1 cellular context compared by ENCODE assay signal in genomic region chr1:43957407-43958040, GRCh38.
A peak's percentile ranks its signal among the peaks of the same experiment; 100 is the strongest.
TF ChIP-seq lines count a peak whose summit lies in the region.

No MANE protein-coding gene starts in this region.

TF ChIP-seq in K562, 482 proteins besides CTCF, POLR2A, EP300 and RAD21:
- TF ChIP-seq ZNF384 (IDR thresholded peaks at IDR 0.05; ENCODE audit: low read depth, low read length) = no peak
- no peak for TF ChIP-seq HSF4 (CRISPR knock-in tag; IDR thresholded peaks at IDR 0.05; ENCODE audit: borderline replicate concordance)
- no peak for TF ChIP-seq MCM3 (IDR thresholded peaks at IDR 0.05)
- no peak for TF ChIP-seq CHAMP1 (IDR thresholded peaks at IDR 0.05)
- TF ChIP-seq XRCC4 (IDR thresholded peaks at IDR 0.05; ENCODE audit: extremely low read depth, insufficient read depth, insufficient read length) = no peak
- TF ChIP-seq PHB2 (IDR thresholded peaks at IDR 0.05; ENCODE audit: low read depth) = no peak
- no peak for TF ChIP-seq ZKSCAN1 (IDR thresholded peaks at IDR 0.05; ENCODE audit: low read depth, low read length)
- TF ChIP-seq RUNX1 (IDR thresholded peaks at IDR 0.05; ENCODE audit: low read depth) = no peak
- TF ChIP-seq FOXA3 (CRISPR knock-in tag; conservative IDR thresholded peaks at IDR 0.05 in 1 of 2, IDR thresholded peaks at IDR 0.05 in 1 of 2) = 0 out of 4 replicates have a peak, but pooled peaks of 1 of the 2 experiments have one; percentile 29
- no peak for TF ChIP-seq CBX8 (IDR thresholded peaks at IDR 0.05; ENCODE audit: borderline replicate concordance, extremely low read depth, low read depth, low read length, poor library complexity, severe bottlenecking)
- no peak for TF ChIP-seq CSDE1 (IDR thresholded peaks at IDR 0.05)
- TF ChIP-seq TEAD4 (IDR thresholded peaks at IDR 0.05; ENCODE audit: low read length) = no peak
- peak; percentile 77 for TF ChIP-seq TEAD4 (CRISPR knock-in tag; IDR thresholded peaks at IDR 0.05; ENCODE audit: borderline replicate concordance)
- no peak for TF ChIP-seq ZNF408 (CRISPR knock-in tag; IDR thresholded peaks at IDR 0.05; ENCODE audit: low read depth)
- TF ChIP-seq E2F3 (CRISPR knock-in tag; IDR thresholded peaks at IDR 0.05) = no peak
- no peak for TF ChIP-seq ZNF224 (CRISPR knock-in tag; IDR thresholded peaks at IDR 0.05)
- TF ChIP-seq RFX5 (IDR thresholded peaks at IDR 0.05; ENCODE audit: low read depth, low read length) = no peak
- no peak for TF ChIP-seq ZNF253 (CRISPR knock-in tag; conservative IDR thresholded peaks at IDR 0.05)
- no peak for TF ChIP-seq ZNF584 (CRISPR knock-in tag; IDR thresholded peaks at IDR 0.05; ENCODE audit: low read depth)
- TF ChIP-seq RFX1 (IDR thresholded peaks at IDR 0.05) = no peak
- no peak for TF ChIP-seq JUN (IDR thresholded peaks at IDR 0.05; ENCODE audit: borderline replicate concordance, low read depth, low read length)
- TF ChIP-seq JUN (CRISPR knock-in tag; IDR thresholded peaks at IDR 0.05; ENCODE audit: borderline replicate concordance) = 0 out of 2 replicates have a peak, but pooled peaks have one; percentile 22
- TF ChIP-seq HDGF (IDR thresholded peaks at IDR 0.05) = no peak
- no peak for TF ChIP-seq NR1H2 (CRISPR knock-in tag; IDR thresholded peaks at IDR 0.05)
- TF ChIP-seq PYGO2 (tag; IDR thresholded peaks at IDR 0.05) = no peak
- TF ChIP-seq KDM1A (IDR thresholded peaks at IDR 0.05) = no peak
- TF ChIP-seq CEBPG (CRISPR knock-in tag; IDR thresholded peaks at IDR 0.05) = peak; percentile 10; the same call in 1 of the 2 replicates
- TF ChIP-seq CEBPG (tag; conservative IDR thresholded peaks at IDR 0.05 in 1 of 2, IDR thresholded peaks at IDR 0.05 in 1 of 2) = no peak
- TF ChIP-seq MTA1 (IDR thresholded peaks at IDR 0.05; ENCODE audit: borderline replicate concordance) = no peak
- 0 out of 2 replicates have a peak, but pooled peaks have one; percentile 34 for TF ChIP-seq E2F4 (CRISPR knock-in tag; IDR thresholded peaks at IDR 0.05; ENCODE audit: low read depth)
- no peak for TF ChIP-seq SREBF2 (CRISPR knock-in tag; IDR thresholded peaks at IDR 0.05)
- TF ChIP-seq ZFX (CRISPR knock-in tag; IDR thresholded peaks at IDR 0.05) = no peak
TF ChIP-seq in K562: peak in this region for 5.
